32 cellular contexts compared by ENCODE assay signal in the genomic region with DNA sequence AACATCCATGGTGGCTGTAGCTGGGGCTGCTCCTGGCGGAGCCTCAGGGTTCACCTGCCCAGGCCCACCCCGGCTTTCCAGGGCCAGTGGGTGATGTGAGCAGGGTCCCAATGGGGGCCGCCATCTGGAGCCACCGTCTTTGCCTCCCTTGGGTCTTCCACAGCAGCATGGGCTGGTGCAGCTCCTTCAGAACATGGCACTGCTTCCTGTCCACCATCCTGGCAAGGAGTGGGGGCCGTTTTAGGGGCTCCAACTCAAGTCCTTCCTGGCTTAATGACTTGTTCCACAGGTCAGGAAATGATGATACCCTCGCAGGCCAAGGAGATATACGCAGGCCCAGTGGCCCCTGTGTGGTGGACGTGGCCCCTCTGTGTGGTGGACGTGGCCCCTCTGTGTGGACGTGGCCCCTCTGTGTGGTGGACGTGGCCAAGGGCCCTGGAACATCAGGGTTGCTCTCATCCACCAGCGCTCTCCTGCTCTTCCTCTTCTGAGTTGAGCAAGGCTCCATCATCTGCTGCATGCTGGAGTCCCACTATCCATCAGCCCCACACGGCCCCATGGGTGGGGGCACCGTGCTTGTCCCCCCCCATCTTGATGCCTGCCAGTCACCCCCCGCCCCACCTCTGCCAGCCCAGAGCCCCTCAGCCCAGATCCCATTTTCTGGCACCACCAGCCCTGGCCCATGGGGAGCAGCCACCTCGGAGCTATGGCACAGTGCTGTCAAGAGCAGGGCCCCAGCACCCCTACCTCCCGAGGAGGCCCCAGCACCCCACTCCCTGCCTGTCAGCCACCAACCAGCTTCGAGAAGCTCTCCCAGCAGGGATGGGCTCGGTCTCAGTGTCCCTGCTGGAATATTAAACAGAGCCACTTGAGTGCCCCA. TPM values are rescaled to one million over a fixed set of nuclear protein-coding genes. Genes with fewer than 3 reads are reported as not detected.
"Had no signal": no experiment of that assay in that cellular context is flagged by ENCODE, and none has a peak within 500 bp of the region (broad histone marks: within the 10 kb centered on the region; RNA-seq: fewer than 3 reads in every experiment).

No MANE protein-coding gene starts in this region.

- H3K27ac ChIP-seq: ascending aorta, colonic mucosa, dorsolateral prefrontal cortex, esophagus squamous epithelium, gastroesophageal sphincter, lower lobe of right lung, sigmoid colon, thoracic aorta, upper lobe of left lung, VCaP had no signal

- H3K27me3 Mint-ChIP-seq: activated CD4-positive, alpha-beta T cell treated with anti-CD3 and anti-CD28 coated beads, Interleukin-2, amount 10 ng/mL, durations not matched to agents 24 days and 14 days; activated CD8-positive, alpha-beta memory T cell treated with anti-CD3 and anti-CD28 coated beads, Interleukin-2, amount 10 ng/mL, durations not matched to agents 7 days and 5 days; activated CD8-positive, alpha-beta T cell treated with anti-CD3 and anti-CD28 coated beads for 36 hours; naive thymus-derived CD4-positive, alpha-beta T cell had no signal

- H3K36me3 ChIP-seq: colonic mucosa had no signal

- ATAC-seq: activated CD4-positive, CD25-positive, alpha-beta regulatory T cell treated with anti-CD3 and anti-CD28 coated beads, Interleukin-2, amount 50 U/mL, for 24 hours; activated CD8-positive, alpha-beta memory T cell treated with anti-CD3 and anti-CD28 coated beads, Interleukin-2, amount 10 ng/mL, durations not matched to agents 7 days and 5 days; activated CD8-positive, alpha-beta T cell treated with anti-CD3 and anti-CD28 coated beads for 36 hours; effector memory CD8-positive, alpha-beta T cell; gastroesophageal sphincter; left colon; lower lobe of right lung; naive thymus-derived CD4-positive, alpha-beta T cell had no signal

- DNase-seq: activated CD4-positive, alpha-beta T cell treated with anti-CD3 and anti-CD28 coated beads, Interleukin-2, amount 10 ng/mL, durations not matched to agents 24 days and 14 days; activated CD8-positive, alpha-beta memory T cell treated with anti-CD3 and anti-CD28 coated beads, Interleukin-2, amount 10 ng/mL, durations not matched to agents 7 days and 5 days; activated CD8-positive, alpha-beta T cell treated with anti-CD3 and anti-CD28 coated beads for 36 hours; activated T-cell treated with anti-CD3 and anti-CD28 coated beads for 4 hours; colonic mucosa; effector memory CD8-positive, alpha-beta T cell; esophagus squamous epithelium; lower lobe of right lung; naive thymus-derived CD4-positive, alpha-beta T cell; sigmoid colon; stimulated activated CD4-positive, alpha-beta T cell treated with anti-CD3 and anti-CD28 coated beads, Interleukin-2, amount 100 ng/mL, for 48 hours; stimulated activated naive CD4-positive, alpha-beta T cell treated with Interleukin-2 at 50 U/mL for 16 hours; T-helper 2 cell; upper lobe of left lung had no signal

- H3K4me1 Mint-ChIP-seq: activated CD8-positive, alpha-beta memory T cell treated with anti-CD3 and anti-CD28 coated beads, Interleukin-2, amount 10 ng/mL, durations not matched to agents 7 days and 5 days had no signal

- H3K4me3 Mint-ChIP-seq: activated CD4-positive, alpha-beta T cell treated with anti-CD3 and anti-CD28 coated beads, Interleukin-2, amount 10 ng/mL, durations not matched to agents 24 days and 14 days; activated CD8-positive, alpha-beta memory T cell treated with anti-CD3 and anti-CD28 coated beads, Interleukin-2, amount 10 ng/mL, durations not matched to agents 7 days and 5 days; activated CD8-positive, alpha-beta T cell treated with anti-CD3 and anti-CD28 coated beads for 36 hours; central memory CD8-positive, alpha-beta T cell; effector memory CD8-positive, alpha-beta T cell; naive thymus-derived CD4-positive, alpha-beta T cell; neural crest cell had no signal

- H3K9me3 Mint-ChIP-seq: activated CD4-positive, alpha-beta T cell treated with anti-CD3 and anti-CD28 coated beads, Interleukin-2, amount 10 ng/mL, durations not matched to agents 24 days and 14 days; activated CD8-positive, alpha-beta T cell treated with anti-CD3 and anti-CD28 coated beads for 36 hours; activated naive CD4-positive, alpha-beta T cell treated with anti-CD3 and anti-CD28 coated beads, Interleukin-2, amount 50 U/mL, for 72 hours; central memory CD8-positive, alpha-beta T cell; effector memory CD8-positive, alpha-beta T cell; naive thymus-derived CD4-positive, alpha-beta T cell; neural crest cell had no signal

- H3K27me3 ChIP-seq: ascending aorta, colonic mucosa, dorsolateral prefrontal cortex, gastroesophageal sphincter, heart left ventricle, sigmoid colon, upper lobe of left lung had no signal

- H3K9me3 ChIP-seq: ascending aorta, colonic mucosa, esophagus squamous epithelium, gastroesophageal sphincter, heart left ventricle, lower lobe of right lung, sigmoid colon, thoracic aorta, upper lobe of left lung had no signal

- H3K4me2 ChIP-seq: smooth muscle cell had no signal

- H3K27ac Mint-ChIP-seq: activated CD4-positive, alpha-beta T cell treated with anti-CD3 and anti-CD28 coated beads, Interleukin-2, amount 10 ng/mL, durations not matched to agents 24 days and 14 days; activated CD8-positive, alpha-beta memory T cell treated with anti-CD3 and anti-CD28 coated beads, Interleukin-2, amount 10 ng/mL, durations not matched to agents 7 days and 5 days; activated CD8-positive, alpha-beta T cell treated with anti-CD3 and anti-CD28 coated beads for 36 hours; activated naive CD4-positive, alpha-beta T cell treated with anti-CD3 and anti-CD28 coated beads, Interleukin-2, amount 50 U/mL, for 72 hours; effector memory CD8-positive, alpha-beta T cell had no signal

- H3K4me1 ChIP-seq: ascending aorta, colonic mucosa, esophagus squamous epithelium, gastroesophageal sphincter, lower lobe of right lung, sigmoid colon, upper lobe of left lung had no signal

- H3K4me3 ChIP-seq: ascending aorta, colonic mucosa, dorsolateral prefrontal cortex, esophagus squamous epithelium, gastroesophageal sphincter, heart left ventricle, lower lobe of right lung, sigmoid colon, smooth muscle cell, thoracic aorta, upper lobe of left lung had no signal

RNA-seq across cellular contexts. Expression of gene LRRC14B, which starts 7.9 kb away (rescaled TPM):
- total RNA-seq: activated CD4-positive, alpha-beta T cell treated with anti-CD3 and anti-CD28 coated beads, Interleukin-2, amount 10 ng/mL, durations not matched to agents 24 days and 14 days; activated CD8-positive, alpha-beta memory T cell treated with anti-CD3 and anti-CD28 coated beads, Interleukin-2, amount 10 ng/mL, durations not matched to agents 7 days and 5 days; ascending aorta; colonic mucosa; endothelial cell of umbilical vein; esophagus squamous epithelium; gastroesophageal sphincter; left colon; lower lobe of right lung; naive thymus-derived CD4-positive, alpha-beta T cell; neural crest cell; omental fat pad; posterior vena cava; renal cortical epithelial cell; smooth muscle cell; thoracic aorta; upper lobe of left lung had no signal
- polyA plus RNA-seq: adipose tissue, endothelial cell of umbilical vein, keratinocyte, sigmoid colon, smooth muscle cell had no signal
